In the genomic region with DNA sequence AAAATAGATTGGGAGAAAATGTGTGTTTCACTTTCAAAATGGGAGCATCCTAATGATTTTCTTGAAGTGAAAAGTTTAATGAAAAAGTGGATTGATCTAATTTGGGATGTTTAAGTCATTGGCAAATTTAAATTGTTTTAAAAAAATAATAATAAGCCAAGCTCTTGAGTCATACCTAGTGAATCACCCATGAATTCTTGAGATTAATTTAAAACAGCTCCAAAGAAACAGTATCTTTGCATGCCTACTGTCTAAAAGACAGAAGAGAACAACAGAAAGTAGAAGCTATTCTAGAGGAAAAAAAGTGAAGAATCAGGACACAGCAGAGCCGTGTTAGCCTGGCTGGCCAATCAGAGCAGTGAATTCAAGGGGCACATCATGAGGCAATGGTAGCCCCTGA, we compare ENCODE assay signal across 20 cellular contexts. TPM values are rescaled to one million over a fixed set of nuclear protein-coding genes. Genes with fewer than 3 reads are reported as not detected.
"Had no signal": no experiment of that assay in that cellular context is flagged by ENCODE, and none has a peak within 500 bp of the region (broad histone marks: within the 10 kb centered on the region; RNA-seq: fewer than 3 reads in every experiment).

No MANE protein-coding gene starts in this region.

- H3K36me3 Mint-ChIP-seq: natural killer cell treated with Interleukin-12 subunit alpha and Interleukin-12 subunit beta and Interleukin-15 and Interleukin-18, amount 100 ng/mL, for 72 hours; stimulated activated naive B cell treated with anti-CD40 and anti-IgM and Interleukin-4, amounts not matched to agents 10 μg/mL and 1 μg/mL and 100 μg/mL, for 72 hours had no signal

- H3K4me1 Mint-ChIP-seq: central memory CD8-positive, alpha-beta T cell had no signal

- DNase-seq: activated CD4-positive, alpha-beta T cell treated with anti-CD3 and anti-CD28 coated beads for 36 hours; activated CD8-positive, alpha-beta memory T cell treated with anti-CD3 and anti-CD28 coated beads, Interleukin-2, amount 50 U/mL, for 48 hours; activated CD8-positive, alpha-beta T cell treated with anti-CD3 and anti-CD28 coated beads, Interleukin-2, amount 10 ng/mL, durations not matched to agents 7 days and 5 days; activated naive CD4-positive, alpha-beta T cell treated with Interleukin-2 at 50 U/mL for 16 hours; activated naive CD8-positive, alpha-beta T cell treated with anti-CD3 and anti-CD28 coated beads, Interleukin-2, amount 50 U/mL, for 24 hours; effector memory CD8-positive, alpha-beta T cell; foreskin melanocyte; head of caudate nucleus; occipital lobe; right lobe of liver; stimulated activated CD4-positive, alpha-beta T cell treated with anti-CD3 and anti-CD28 coated beads, Interleukin-2, amount 100 ng/mL, for 24 hours; stimulated activated naive B cell treated with anti-CD40 and anti-IgM and Interleukin-4, amounts not matched to agents 10 μg/mL and 1 μg/mL and 100 μg/mL, for 72 hours; substantia nigra; T1000; trophoblast cell had no signal

- H3K36me3 ChIP-seq: prostate gland, right lobe of liver had no signal

- H3K27ac ChIP-seq: prostate gland, right lobe of liver had no signal

- H3K4me1 ChIP-seq: prostate gland, right lobe of liver had no signal

- H3K9me3 ChIP-seq: prostate gland, right lobe of liver had no signal

- ATAC-seq: activated CD4-positive, alpha-beta T cell treated with anti-CD3 and anti-CD28 coated beads for 36 hours; activated CD8-positive, alpha-beta T cell treated with anti-CD3 and anti-CD28 coated beads, Interleukin-2, amount 10 ng/mL, durations not matched to agents 7 days and 5 days; activated naive CD8-positive, alpha-beta T cell treated with anti-CD3 and anti-CD28 coated beads, Interleukin-2, amount 50 U/mL, for 24 hours; effector memory CD8-positive, alpha-beta T cell; natural killer cell treated with Interleukin-12 subunit alpha and Interleukin-12 subunit beta and Interleukin-15 and Interleukin-18, amount 100 ng/mL, for 72 hours; right lobe of liver; stimulated activated naive B cell treated with anti-CD40 and anti-IgM and Interleukin-4, amounts not matched to agents 10 μg/mL and 1 μg/mL and 100 μg/mL, for 72 hours had no signal

- H3K27me3 ChIP-seq: right lobe of liver had no signal

- H3K4me3 Mint-ChIP-seq: activated CD4-positive, alpha-beta T cell treated with anti-CD3 and anti-CD28 coated beads for 36 hours; activated CD8-positive, alpha-beta T cell treated with anti-CD3 and anti-CD28 coated beads, Interleukin-2, amount 10 ng/mL, durations not matched to agents 7 days and 5 days; activated naive CD8-positive, alpha-beta T cell treated with anti-CD3 and anti-CD28 coated beads, Interleukin-2, amount 50 U/mL, for 24 hours; central memory CD8-positive, alpha-beta T cell; dendritic cell treated with granulocyte-macrophage colony-stimulating factor and Interleukin-4, amounts not matched to agents 40 ng/mL and 50 ng/mL, for 4 days; effector memory CD8-positive, alpha-beta T cell; natural killer cell treated with Interleukin-12 subunit alpha and Interleukin-12 subunit beta and Interleukin-15 and Interleukin-18, amount 100 ng/mL, for 72 hours; stimulated activated naive B cell treated with anti-CD40 and anti-IgM and Interleukin-4, amounts not matched to agents 10 μg/mL and 1 μg/mL and 100 μg/mL, for 72 hours had no signal

- H3K4me3 ChIP-seq: prostate gland, right lobe of liver had no signal

- H3K9me3 Mint-ChIP-seq: central memory CD8-positive, alpha-beta T cell; dendritic cell treated with granulocyte-macrophage colony-stimulating factor and Interleukin-4, amounts not matched to agents 40 ng/mL and 50 ng/mL, for 4 days; effector memory CD8-positive, alpha-beta T cell had no signal

RNA-seq across cellular contexts. Expression of gene ACVR1C, which starts 7.7 kb away (rescaled TPM):
- total RNA-seq: lung microvascular endothelial cell had no signal
